7 cellular contexts compared by ENCODE assay signal in the genomic region with DNA sequence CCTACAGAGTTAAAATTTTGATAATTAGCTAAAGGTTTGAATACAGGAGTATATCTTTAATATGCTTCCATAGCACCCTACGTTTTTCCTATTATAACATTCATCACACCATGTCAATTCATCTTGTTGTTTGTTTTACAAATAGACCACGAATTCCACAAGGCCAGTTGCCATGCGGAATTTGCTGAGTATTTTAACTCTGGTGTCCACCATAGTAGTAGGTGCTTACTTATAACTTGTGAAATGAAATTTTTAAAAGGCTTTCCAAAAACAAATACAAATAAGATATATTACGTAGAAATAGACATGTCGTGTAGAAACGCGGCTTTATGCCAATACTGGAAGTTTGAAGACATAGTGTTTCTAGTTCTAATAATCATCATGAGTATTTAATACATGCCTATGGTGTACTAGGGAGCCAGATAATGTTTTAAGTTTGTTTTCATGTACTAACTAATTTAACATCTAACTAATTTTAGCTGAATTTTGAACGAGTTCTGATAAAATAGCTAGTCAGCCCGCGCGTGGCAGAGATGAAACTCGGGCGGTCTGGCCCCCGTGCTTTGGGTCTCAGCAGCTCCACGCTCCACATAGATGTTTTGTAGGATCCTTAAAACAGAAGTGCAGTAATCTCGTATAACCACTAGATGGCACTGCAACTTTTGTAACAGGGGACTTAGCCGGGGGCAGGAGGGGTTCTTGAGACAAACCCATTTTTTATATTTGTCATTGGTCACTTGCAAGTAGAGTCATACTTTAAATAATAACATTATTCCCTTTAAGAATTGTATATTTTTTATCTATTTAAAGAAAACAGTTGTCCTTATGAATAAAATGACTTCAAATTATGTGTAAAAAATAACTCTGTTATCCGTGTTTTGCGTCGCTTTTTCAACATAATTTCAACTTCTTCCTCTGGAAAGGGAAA. TPM values are rescaled to one million over a fixed set of nuclear protein-coding genes. Genes with fewer than 3 reads are reported as not detected.
DNase-seq lines count a peak whose midpoint lies in the region; TF ChIP-seq lines count a peak whose summit lies in the region.

No MANE protein-coding gene starts in this region.

- H3K27ac Mint-ChIP-seq in HFFc6 (no peak overlapping the region), immature natural killer cell (peak overlapping the region in 5 of 6 donors; percentile 71 to 92 (median 83))

- peak; percentile 66 for TF ChIP-seq CTCF in GM10248 (IDR thresholded peaks at IDR 0.05; ENCODE audit: control extremely low read depth, extremely low read depth, low read depth, missing control alignments)
- TF ChIP-seq CTCF in HFFc6 (IDR thresholded peaks at IDR 0.05) = peak; percentile 91
- TF ChIP-seq CTCF in breast epithelium (IDR thresholded peaks at IDR 0.05) = peak; percentile 65 to 73 (median 70)

- no peaks in the 10 kb centered on the region for H3K9me3 Mint-ChIP-seq in HFFc6
- no peaks in the 10 kb centered on the region for H3K9me3 Mint-ChIP-seq in immature natural killer cell

- H3K27ac ChIP-seq in breast epithelium = no peak overlapping the region

- H3K36me3 ChIP-seq in breast epithelium = no peaks in the 10 kb centered on the region

- peak; percentile 54 for DNase-seq in GM10248 (ENCODE audit: extremely low spot score)
- DNase-seq in HFFc6 = peak; percentile 51
- peak; percentile 89 for DNase-seq in NCI-H1105 treated with DMSO at 0.1 percent for 48 hours (lab: John Stamatoyannopoulos, UW)
- DNase-seq in T-helper 1 cell = peak in 4 of 5 donors; percentile 29 to 80 (median 40)
- peak in 1 of 2 donors; percentile 27 for DNase-seq in breast epithelium (ENCODE audit: low spot score in 2 of 2)
- peak; percentile 73 to 79 (median 76) for DNase-seq in immature natural killer cell
- DNase-seq in stimulated activated CD4-positive, alpha-beta T cell treated with anti-CD3 and anti-CD28 coated beads, Interleukin-1b, Interleukin-23, amount 100 ng/mL, for 4 hours (ENCODE audit: low read depth in 2 of 2) = peak; percentile 38 to 76

- H3K27me3 Mint-ChIP-seq in HFFc6 (ENCODE audit: insufficient read depth) (no peaks in the 10 kb centered on the region; the same call in 1 of the 2 replicates), immature natural killer cell (ENCODE audit: low read depth in 3 of 3) (peaks cover 4 to 10% (median 6%) of the 10 kb centered on the region in 3 donors)

- no peaks in the 10 kb centered on the region for H3K4me1 ChIP-seq in breast epithelium

- H3K4me1 Mint-ChIP-seq in HFFc6 (ENCODE audit: low read depth) (peaks cover 7% of the 10 kb centered on the region; the same call in 1 of the 2 replicates), immature natural killer cell (peaks cover 23 to 56% of the 10 kb centered on the region in 2 donors)

- H3K36me3 Mint-ChIP-seq in HFFc6 (ENCODE audit: low read depth) (no peaks in the 10 kb centered on the region), immature natural killer cell (peaks cover 17 to 34% (median 31%) of the 10 kb centered on the region in 3 donors)

- intact Hi-C loops in breast epithelium (cut with DNase I; ENCODE audit: low total_unique reads) = loop anchor here (5.0 kb wide), 1 partner anchor 732 kb away; no protein-coding TSS in a partner anchor

- no peak for TF ChIP-seq POLR2A in breast epithelium (IDR thresholded peaks at IDR 0.05)

- H3K9me3 ChIP-seq in breast epithelium = no peaks in the 10 kb centered on the region

- POLR2A ChIA-PET in GM10248 (lab: Yijun Ruan, JAX) = interaction anchor here (0.6 to 1.1 kb wide), 2 partner anchors 9 to 10 kb away, joined by 5 to 6 read pairs; a partner anchor contains a TSS

- no peaks in the 10 kb centered on the region for H3K27me3 ChIP-seq in breast epithelium

- peak overlapping the region in 1 of 3 donors; percentile 15 for H3K4me3 ChIP-seq in breast epithelium

- CTCF ChIA-PET in GM10248 (lab: Yijun Ruan, JAX) = interaction anchor here (0.6 to 16.7 kb wide), 63 partner anchors 8 to 999 kb away, joined by 3 to 287 read pairs (median 5); a partner anchor contains a TSS

- H3K4me3 Mint-ChIP-seq in HFFc6 (peak overlapping the region; percentile 40), immature natural killer cell (peak overlapping the region; percentile 71 to 88 (median 74))

RNA-seq across cellular contexts. Expression of a gene that starts 10.2 kb away (rescaled TPM):
- not detected for total RNA-seq in HFFc6 (2021; fragmentation: NEBNext Ultra II Directional; extraction: Animal tissue kit (Norgen Biotek cat#: 25700))
- total RNA-seq in breast epithelium = 10 to 100 TPM in 2 of 3 donors, 1 to 10 TPM in 1; 7.4 to 21.4 (median 11.5) TPM
- 100 to 1,000 TPM; 142 to 434 (median 240) TPM for polyA plus RNA-seq in immature natural killer cell

RNA-seq across cellular contexts. Expression of a gene that starts 17.6 kb away (rescaled TPM):
- total RNA-seq in HFFc6 (2021; fragmentation: NEBNext Ultra II Directional; extraction: Animal tissue kit (Norgen Biotek cat#: 25700)) = not detected
- total RNA-seq in breast epithelium = 1 to 10 TPM in 1 of 3 donors, under 1 TPM in 1, not detected in 1; 0.80 to 1.0 TPM
- polyA plus RNA-seq in immature natural killer cell = 1 to 10 TPM in 2 of 3 donors, not detected in 1; 1.2 to 3.5 TPM

Comparison
In these comparisons a context has a peak if more than half of its experiments do, and no peak if none do; other contexts are left out.
1. RNA of a gene that starts 10.2 kb away (total RNA-seq): 7.4 to 21.4 TPM in breast epithelium; not detected in HFFc6; every median in the first group is over 4 times any median in the second.
2. Peak in every context shown above with its lines, with median percentiles within 50 percentile points of each other: CTCF ChIP-seq.